1 cellular context compared by ENCODE assay signal in the genomic region with DNA sequence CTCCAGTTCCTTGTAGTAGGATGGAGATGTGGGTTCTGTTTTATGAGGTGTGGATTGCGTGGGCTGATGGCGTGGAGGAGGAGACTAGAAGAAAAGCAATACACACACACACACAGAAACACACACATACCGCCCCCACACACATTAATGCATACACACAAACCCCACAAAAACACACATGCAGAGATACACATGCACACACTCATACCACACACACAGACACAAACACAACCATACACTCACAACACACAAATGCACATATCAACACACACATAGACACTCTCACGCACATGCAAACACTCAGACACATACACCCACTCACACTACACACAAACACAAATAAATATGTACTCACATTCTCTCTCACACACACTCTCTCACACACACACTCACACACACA.
TF ChIP-seq lines count a peak whose summit lies in the region.

No MANE protein-coding gene starts in this region.

TF ChIP-seq in HEK293, 187 proteins besides CTCF, POLR2A, EP300 and RAD21 (continued from another document):
- no peak for TF ChIP-seq ZNF701 (tag by site-specific recombination; IDR thresholded peaks at IDR 0.05)
- TF ChIP-seq, protein P1, sequence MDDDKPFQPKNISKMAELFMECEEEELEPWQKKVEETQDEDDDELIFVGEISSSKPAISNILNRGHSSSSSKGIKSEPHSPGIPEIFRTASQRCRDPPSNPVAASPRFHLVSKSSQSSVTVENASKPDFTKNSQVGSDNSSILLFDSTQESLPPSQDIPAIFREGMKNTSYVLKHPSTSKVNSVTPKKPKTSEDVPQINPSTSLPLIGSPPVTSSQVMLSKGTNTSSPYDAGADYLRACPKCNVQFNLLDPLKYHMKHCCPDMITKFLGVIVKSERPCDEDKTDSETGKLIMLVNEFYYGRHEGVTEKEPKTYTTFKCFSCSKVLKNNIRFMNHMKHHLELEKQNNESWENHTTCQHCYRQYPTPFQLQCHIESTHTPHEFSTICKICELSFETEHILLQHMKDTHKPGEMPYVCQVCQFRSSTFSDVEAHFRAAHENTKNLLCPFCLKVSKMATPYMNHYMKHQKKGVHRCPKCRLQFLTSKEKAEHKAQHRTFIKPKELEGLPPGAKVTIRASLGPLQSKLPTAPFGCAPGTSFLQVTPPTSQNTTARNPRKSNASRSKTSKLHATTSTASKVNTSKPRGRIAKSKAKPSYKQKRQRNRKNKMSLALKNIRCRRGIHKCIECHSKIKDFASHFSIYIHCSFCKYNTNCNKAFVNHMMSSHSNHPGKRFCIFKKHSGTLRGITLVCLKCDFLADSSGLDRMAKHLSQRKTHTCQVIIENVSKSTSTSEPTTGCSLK (tag by site-specific recombination; IDR thresholded peaks at IDR 0.05): no peak
- TF ChIP-seq ZNF48 (tag by site-specific recombination; IDR thresholded peaks at IDR 0.05): no peak
- TF ChIP-seq SP7 (tag by site-specific recombination; IDR thresholded peaks at IDR 0.05): no peak
- TF ChIP-seq ZNF350 (tag by site-specific recombination; IDR thresholded peaks at IDR 0.05): no peak
- no peak for TF ChIP-seq ZNF26 (tag by site-specific recombination; IDR thresholded peaks at IDR 0.05)
- no peak for TF ChIP-seq ZBTB44 (tag by site-specific recombination; IDR thresholded peaks at IDR 0.05)
- no peak for TF ChIP-seq ZNF792 (tag by site-specific recombination; IDR thresholded peaks at IDR 0.05)
- TF ChIP-seq ZNF768 (tag by site-specific recombination; IDR thresholded peaks at IDR 0.05): no peak
- TF ChIP-seq KLF16 (tag by site-specific recombination; IDR thresholded peaks at IDR 0.05): no peak
- no peak for TF ChIP-seq ZNF354C (tag by site-specific recombination; IDR thresholded peaks at IDR 0.05; ENCODE audit: borderline replicate concordance, low read depth)
- no peak for TF ChIP-seq ZNF157 (tag by site-specific recombination; IDR thresholded peaks at IDR 0.05)
- peak; percentile 100 for TF ChIP-seq EGR2 (tag by site-specific recombination; IDR thresholded peaks at IDR 0.05; ENCODE audit: low read depth)
- no peak for TF ChIP-seq ZNF221 (tag by site-specific recombination; IDR thresholded peaks at IDR 0.05; ENCODE audit: borderline replicate concordance)
